ENCODE assay signal across 17 cellular contexts in the genomic region with DNA sequence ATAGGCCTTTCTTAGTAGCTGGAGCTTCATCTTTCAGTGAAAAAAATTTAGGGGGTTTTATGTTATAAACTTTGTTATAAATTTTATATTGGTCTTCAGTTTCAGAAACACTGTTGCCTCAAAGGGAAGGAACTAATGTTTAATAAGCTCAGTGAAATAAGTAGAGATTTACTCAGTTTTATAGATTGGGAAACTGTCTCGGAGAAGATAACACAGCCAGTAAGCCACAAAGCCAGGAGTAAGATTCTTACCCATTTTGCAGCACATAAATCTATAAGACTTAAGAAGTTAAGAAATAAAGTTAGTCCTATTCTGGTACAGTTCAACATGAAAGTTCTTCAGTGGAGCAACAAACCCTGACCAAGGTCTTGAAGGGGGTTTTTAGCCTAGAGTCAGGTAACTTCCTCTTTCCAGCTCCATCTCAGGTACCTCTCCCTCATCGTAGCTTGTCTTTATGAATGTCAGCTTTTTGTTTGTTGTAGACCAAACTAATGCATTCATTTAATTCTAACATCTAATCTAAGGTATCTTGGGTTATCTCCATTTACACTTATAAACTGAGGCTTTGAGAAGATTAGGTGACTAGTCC. TPM values are rescaled to one million over a fixed set of nuclear protein-coding genes. Genes with fewer than 3 reads are reported as not detected.
DNase-seq lines count a peak whose midpoint lies in the region; ATAC-seq, FAIRE-seq and TF ChIP-seq lines count a peak whose summit lies in the region.
"Had no signal": no experiment of that assay in that cellular context is flagged by ENCODE, and none has a peak within 500 bp of the region (broad histone marks: within the 10 kb centered on the region; RNA-seq: fewer than 3 reads in every experiment).

No MANE protein-coding gene starts in this region.

- peak overlapping the region; percentile 7 for H3K27ac Mint-ChIP-seq in activated CD4-positive, alpha-beta T cell treated with anti-CD3 and anti-CD28 coated beads for 36 hours
- H3K27ac Mint-ChIP-seq in activated naive CD8-positive, alpha-beta T cell: peak overlapping the region; percentile 22
- H3K27ac Mint-ChIP-seq in natural killer cell (peak overlapping the region; percentile 35 to 95), osteocyte (ENCODE audit: unreplicated experiment) (no peak overlapping the region)
- H3K27ac Mint-ChIP-seq: dendritic cell treated with granulocyte-macrophage colony-stimulating factor and Interleukin-4, amounts not matched to agents 40 ng/mL and 50 ng/mL, for 4 days had no signal

- intact Hi-C loops in activated CD4-positive, alpha-beta T cell treated with anti-CD3 and anti-CD28 coated beads for 36 hours (cut with DNase I, micrococcal nuclease): no loop called here
- intact Hi-C loops in natural killer cell (cut with micrococcal nuclease): no loop called here

- POLR2A ChIA-PET in activated CD4-positive, alpha-beta T cell treated with anti-CD3 and anti-CD28 coated beads for 36 hours (lab: Charles Lee): interaction anchor here (0.6 kb wide), 1 partner anchor 249 kb away, joined by 4 read pairs; no protein-coding TSS in a partner anchor

- no peak for FAIRE-seq in GM12891 (lab: Jason Lieb, UNC)

- peaks cover 24% of the 10 kb centered on the region for H3K36me3 Mint-ChIP-seq in activated CD4-positive, alpha-beta T cell treated with anti-CD3 and anti-CD28 coated beads for 36 hours (ENCODE audit: low read depth)
- H3K36me3 Mint-ChIP-seq in activated naive CD8-positive, alpha-beta T cell: peaks cover 5% of the 10 kb centered on the region
- H3K36me3 Mint-ChIP-seq in natural killer cell (no peaks in the 10 kb centered on the region), osteocyte (ENCODE audit: unreplicated experiment) (no peaks in the 10 kb centered on the region)

- TF ChIP-seq POLR2A in GM12891 (IDR thresholded peaks at IDR 0.05; ENCODE audit: low read depth, low read length): no peak

- CTCF ChIA-PET in activated CD4-positive, alpha-beta T cell treated with anti-CD3 and anti-CD28 coated beads for 36 hours (lab: Charles Lee): interaction anchor here (0.6 to 5.5 kb wide), 16 partner anchors 8 to 180 kb away, joined by 3 to 62 read pairs (median 4); partner anchors contain the start of gene TMEM39B

- TF ChIP-seq CTCF in natural killer cell (IDR thresholded peaks at IDR 0.05) (no peak), osteocyte (IDR thresholded peaks at IDR 0.05) (no peak)

- H3K9me3 Mint-ChIP-seq in activated CD4-positive, alpha-beta T cell treated with anti-CD3 and anti-CD28 coated beads for 36 hours (ENCODE audit: low read depth): no peaks in the 10 kb centered on the region
- no peaks in the 10 kb centered on the region for H3K9me3 Mint-ChIP-seq in activated naive CD8-positive, alpha-beta T cell (ENCODE audit: low read depth)
- H3K9me3 Mint-ChIP-seq in natural killer cell (no peaks in the 10 kb centered on the region), osteocyte (ENCODE audit: unreplicated experiment) (no peaks in the 10 kb centered on the region)
- H3K9me3 Mint-ChIP-seq: dendritic cell treated with granulocyte-macrophage colony-stimulating factor and Interleukin-4, amounts not matched to agents 40 ng/mL and 50 ng/mL, for 4 days had no signal

- no peaks in the 10 kb centered on the region for H3K27me3 Mint-ChIP-seq in activated CD4-positive, alpha-beta T cell treated with anti-CD3 and anti-CD28 coated beads for 36 hours
- H3K27me3 Mint-ChIP-seq in activated naive CD8-positive, alpha-beta T cell: no peaks in the 10 kb centered on the region
- no peaks in the 10 kb centered on the region for H3K27me3 Mint-ChIP-seq in natural killer cell (ENCODE audit: low read depth in 2 of 2)
- no peaks in the 10 kb centered on the region for H3K27me3 Mint-ChIP-seq in osteocyte (ENCODE audit: unreplicated experiment)
- H3K27me3 Mint-ChIP-seq: dendritic cell treated with granulocyte-macrophage colony-stimulating factor and Interleukin-4, amounts not matched to agents 40 ng/mL and 50 ng/mL, for 4 days had no signal

- H3K4me1 Mint-ChIP-seq in activated CD4-positive, alpha-beta T cell treated with anti-CD3 and anti-CD28 coated beads for 36 hours: peaks cover 55% of the 10 kb centered on the region
- H3K4me1 Mint-ChIP-seq in activated naive CD8-positive, alpha-beta T cell (ENCODE audit: low read depth): peaks cover 61% of the 10 kb centered on the region
- H3K4me1 Mint-ChIP-seq in natural killer cell (peaks cover 50 to 51% of the 10 kb centered on the region in 2 donors), osteocyte (ENCODE audit: unreplicated experiment) (peaks cover 34% of the 10 kb centered on the region)

- no peak for DNase-seq in activated CD4-positive, alpha-beta T cell treated with anti-CD3 and anti-CD28 coated beads for 36 hours
- DNase-seq in activated CD4-positive, alpha-beta T cell treated with anti-CD3 and anti-CD28 coated beads for 4 hours: no peak
- DNase-seq in GM12891 (ENCODE audit: insufficient read length, low spot score) (no peak), natural killer cell (no peak), osteocyte (ENCODE audit: extremely low spot score, unreplicated experiment) (no peak)
- DNase-seq: activated CD8-positive, alpha-beta memory T cell treated with anti-CD3 and anti-CD28 coated beads, Interleukin-2, amount 50 U/mL, for 4 hours; aorta; hypothalamus; NCI-H1694; PC-9; SK-N-SH; WERI-Rb-1 had no signal

- H3K4me3 Mint-ChIP-seq in activated CD4-positive, alpha-beta T cell treated with anti-CD3 and anti-CD28 coated beads for 36 hours: no peak overlapping the region
- peak overlapping the region; percentile 98 for H3K4me3 Mint-ChIP-seq in activated naive CD8-positive, alpha-beta T cell
- peak overlapping the region; percentile 55 for H3K4me3 Mint-ChIP-seq in natural killer cell
- H3K4me3 Mint-ChIP-seq in osteocyte (ENCODE audit: unreplicated experiment): no peak overlapping the region
- H3K4me3 Mint-ChIP-seq: dendritic cell treated with granulocyte-macrophage colony-stimulating factor and Interleukin-4, amounts not matched to agents 40 ng/mL and 50 ng/mL, for 4 days had no signal

- no peak for ATAC-seq in activated CD4-positive, alpha-beta T cell treated with anti-CD3 and anti-CD28 coated beads for 36 hours
- ATAC-seq in natural killer cell (no peak), HG03520 (IDR thresholded peaks at IDR 0.05; ENCODE audit: unreplicated experiment) (no peak), HG03442 (IDR thresholded peaks at IDR 0.05; ENCODE audit: unreplicated experiment) (no peak)
- ATAC-seq: left lobe of liver had no signal

TF ChIP-seq in GM12891, 5 proteins besides CTCF, POLR2A, EP300 and RAD21:
- TF ChIP-seq SPI1 (IDR thresholded peaks at IDR 0.05; ENCODE audit: low read depth, low read length) (peak; percentile 29; the same call in 1 of the 2 replicates), TAF1 (IDR thresholded peaks at IDR 0.05; ENCODE audit: low read depth, low read length) (no peak)

RNA-seq across cellular contexts. Expression of gene KPNA6, which starts 3.3 kb away (rescaled TPM):
- 10 to 100 TPM; 70.0 to 78.3 TPM for total RNA-seq in activated CD4-positive, alpha-beta T cell treated with anti-CD3 and anti-CD28 coated beads for 36 hours
- 11.1 TPM for polyA plus RNA-seq in GM12891 (2012; ENCODE audit: low read depth, missing spikeins)
- total RNA-seq in natural killer cell (10 to 100 TPM; 48.6 to 59.0 (median 52.8) TPM), osteocyte (75.3 and 78.2 TPM in 2 replicates)

RNA-seq across cellular contexts. Expression of gene TMEM39B, which starts 38.4 kb away (rescaled TPM):
- 10 to 100 TPM; 25.2 to 29.8 TPM for total RNA-seq in activated CD4-positive, alpha-beta T cell treated with anti-CD3 and anti-CD28 coated beads for 36 hours
- polyA plus RNA-seq in GM12891 (2012; ENCODE audit: low read depth, missing spikeins): 15.9 TPM
- total RNA-seq in natural killer cell (10 to 100 TPM; 13.3 to 17.1 (median 15.8) TPM), osteocyte (22.9 and 25.0 TPM in 2 replicates)

Comparison
In these comparisons a context has a peak if more than half of its experiments do, and no peak if none do; other contexts are left out.
1. H3K4me3 Mint-ChIP-seq: peak in activated naive CD8-positive, alpha-beta T cell (single experiment) and natural killer cell (single experiment); none in activated CD4-positive, alpha-beta T cell treated with anti-CD3 and anti-CD28 coated beads for 36 hours (single experiment) and osteocyte (single experiment).